Comparison of ENCODE assay signal across 15 cellular contexts in genomic region chr5:78611161-78611605, GRCh38. TPM values are rescaled to one million over a fixed set of nuclear protein-coding genes. Genes with fewer than 3 reads are reported as not detected.
DNase-seq lines count a peak whose midpoint lies in the region; ATAC-seq and TF ChIP-seq lines count a peak whose summit lies in the region.
"Had no signal": no experiment of that assay in that cellular context is flagged by ENCODE, and none has a peak within 500 bp of the region (broad histone marks: within the 10 kb centered on the region; RNA-seq: fewer than 3 reads in every experiment).

No MANE protein-coding gene starts in this region.

- POLR2A ChIA-PET in HEK293T (lab: Yijun Ruan, JAX), result interaction anchor here (1.8 kb wide), 1 partner anchor 19 kb away, joined by 4 read pairs; no protein-coding TSS in a partner anchor

- H3K36me3 ChIP-seq in GM23338 (ENCODE audit: insufficient read depth) (no peaks in the 10 kb centered on the region), adipocyte (ENCODE audit: control insufficient read depth, insufficient read depth, low read length, severe bottlenecking) (peaks cover 3% of the 10 kb centered on the region)

- peak overlapping the region; percentile 18 for H3K9ac ChIP-seq in adipocyte (ENCODE audit: low read length)
- H3K9ac ChIP-seq: BLaER1 treated with 17β-estradiol and CSF1 and Interleukin-3, amounts not matched to agents 10 nM and 100 nM had no signal

- H3K4me3 ChIP-seq in GM23338, result no peak overlapping the region
- H3K4me3 ChIP-seq in adipocyte (ENCODE audit: low read length), result no peak overlapping the region
- H3K4me3 ChIP-seq: BLaER1 treated with 17β-estradiol and CSF1 and Interleukin-3, amounts not matched to agents 10 nM and 100 nM; HAP-1; SK-N-MC had no signal

- H3K4me3 Mint-ChIP-seq in GM23338, result peak overlapping the region; percentile 41; the same call in 2 of the 3 replicates
- H3K4me3 Mint-ChIP-seq: activated naive CD4-positive, alpha-beta T cell treated with anti-CD3 and anti-CD28 coated beads for 36 hours; stimulated activated naive CD8-positive, alpha-beta T cell treated with anti-CD3 and anti-CD28 coated beads, Interleukin-15, Interleukin-2, amounts not matched to agents 100 ng/mL and 50 ng/mL, for 24 hours had no signal

- H3K27me3 ChIP-seq in GM23338 (ENCODE audit: insufficient read depth) (no peaks in the 10 kb centered on the region), adipocyte (replicated peaks; ENCODE audit: control insufficient read depth, insufficient read depth, low read length) (no peaks in the 10 kb centered on the region)
- H3K27me3 ChIP-seq: BLaER1 treated with 17β-estradiol and CSF1 and Interleukin-3, amounts not matched to agents 10 nM and 100 nM had no signal

- no peaks in the 10 kb centered on the region for H3K9me2 ChIP-seq in GM23338 (ENCODE audit: insufficient read depth)

- H3K4me2 ChIP-seq in GM23338, result 0 out of 2 replicates have a peak overlapping the region, but pooled peaks have one; percentile 31
- H3K4me2 ChIP-seq: BLaER1 treated with 17β-estradiol and CSF1 and Interleukin-3, amounts not matched to agents 10 nM and 100 nM had no signal

- peaks cover 84% of the 10 kb centered on the region for H3K79me2 ChIP-seq in GM23338 (replicated peaks; ENCODE audit: insufficient read depth)

- no peak overlapping the region for H2AFZ ChIP-seq in GM23338

- H3K4me1 ChIP-seq in GM23338 (ENCODE audit: insufficient read depth), result peaks cover 21% of the 10 kb centered on the region; the same call in 1 of the 2 replicates
- H3K4me1 ChIP-seq in adipocyte (ENCODE audit: control insufficient read depth, insufficient read depth, low read length), result peaks cover 32% of the 10 kb centered on the region
- H3K4me1 ChIP-seq: BLaER1 treated with 17β-estradiol and CSF1 and Interleukin-3, amounts not matched to agents 10 nM and 100 nM; HAP-1 had no signal

- no peaks in the 10 kb centered on the region for H3K9me3 Mint-ChIP-seq in GM23338
- H3K9me3 Mint-ChIP-seq: activated naive CD4-positive, alpha-beta T cell treated with anti-CD3 and anti-CD28 coated beads for 36 hours; stimulated activated naive CD8-positive, alpha-beta T cell treated with anti-CD3 and anti-CD28 coated beads, Interleukin-15, Interleukin-2, amounts not matched to agents 100 ng/mL and 50 ng/mL, for 24 hours had no signal

- peaks cover 30% of the 10 kb centered on the region for H3K4me1 Mint-ChIP-seq in GM23338

- CTCF ChIA-PET in HEK293T (lab: Yijun Ruan, JAX), result interaction anchor here (0.6 to 0.9 kb wide), 2 partner anchors 11 to 110 kb away, joined by 3 to 6 read pairs; no protein-coding TSS in a partner anchor

- H3K27ac ChIP-seq in GM23338 (ENCODE audit: low read depth), result peak overlapping the region; percentile 35; the same call in 1 of the 2 replicates
- H3K27ac ChIP-seq: BLaER1 treated with 17β-estradiol and CSF1 and Interleukin-3, amounts not matched to agents 10 nM and 100 nM had no signal

- peaks cover 29% of the 10 kb centered on the region; the same call in 2 of the 3 replicates for H3K36me3 Mint-ChIP-seq in GM23338 (ENCODE audit: low read depth)

- peaks cover 19% of the 10 kb centered on the region for H4K20me1 ChIP-seq in GM23338 (replicated peaks; ENCODE audit: insufficient read depth)

- DNase-seq in GM23338 (ENCODE audit: low spot score) (peak; percentile 67), adipocyte (ENCODE audit: low read depth) (no peak), iPS DF 19.7 (ENCODE audit: low read depth, low spot score) (peak; percentile 72), retina (peak; percentile 27), hippocampal formation (lab: John Stamatoyannopoulos, UW) (no peak), HUDEP-2 (lab: John Stamatoyannopoulos, UW; ENCODE audit: unreplicated experiment in 76 of 76) (no peak), T-helper 2 cell (no peak), HEK293T (ENCODE audit: extremely low spot score) (no peak)
- DNase-seq: activated CD4-positive, alpha-beta T cell treated with anti-CD3 and anti-CD28 coated beads, Interleukin-2, amount 50 U/mL, for 4 hours; activated naive CD4-positive, alpha-beta T cell treated with anti-CD3 and anti-CD28 coated beads for 36 hours; NCI-H526 treated with DMSO at 0.1 percent for 48 hours had no signal

- peak; percentile 94 for ATAC-seq in GM23338

- peak overlapping the region; percentile 91 for H3K27ac Mint-ChIP-seq in GM23338
- H3K27ac Mint-ChIP-seq: activated naive CD4-positive, alpha-beta T cell treated with anti-CD3 and anti-CD28 coated beads for 36 hours; stimulated activated naive CD8-positive, alpha-beta T cell treated with anti-CD3 and anti-CD28 coated beads, Interleukin-15, Interleukin-2, amounts not matched to agents 100 ng/mL and 50 ng/mL, for 24 hours had no signal

- TF ChIP-seq CTCF in GM23338 (conservative IDR thresholded peaks at IDR 0.05; ENCODE audit: low read depth in 2 of 2), result no peak

- no peaks in the 10 kb centered on the region for H3F3A ChIP-seq in GM23338 (replicated peaks; ENCODE audit: low read depth)

- no peaks in the 10 kb centered on the region for H3K9me3 ChIP-seq in adipocyte (ENCODE audit: control insufficient read depth, low read length)
- H3K9me3 ChIP-seq: BLaER1 treated with 17β-estradiol and CSF1 and Interleukin-3, amounts not matched to agents 10 nM and 100 nM; HAP-1 had no signal

- peaks cover 3% of the 10 kb centered on the region for H3K27me3 Mint-ChIP-seq in GM23338 (ENCODE audit: insufficient read depth, low read depth, poor library complexity)

TF ChIP-seq in GM23338, 12 proteins besides CTCF, POLR2A, EP300 and RAD21 (continues in another document):
- TF ChIP-seq ETS1 (IDR thresholded peaks at IDR 0.05) (no peak), EZH2 (IDR thresholded peaks at IDR 0.05; ENCODE audit: low read depth, unreplicated experiment) (no peak), STAT1 (IDR thresholded peaks at IDR 0.05; ENCODE audit: unreplicated experiment) (no peak), CREB1 (CRISPR knock-in tag; IDR thresholded peaks at IDR 0.05; ENCODE audit: low read depth) (peak; percentile 23; the same call in 1 of the 2 replicates), EZH2phosphoT487 (IDR thresholded peaks at IDR 0.05; ENCODE audit: unreplicated experiment) (no peak), NANOG (IDR thresholded peaks at IDR 0.05; ENCODE audit: borderline replicate concordance) (no peak), POLR2AphosphoS5 (IDR thresholded peaks at IDR 0.05; ENCODE audit: low read depth) (no peak), ZNF114 (CRISPR knock-in tag; IDR thresholded peaks at IDR 0.05) (no peak), JUNB (IDR thresholded peaks at IDR 0.05; ENCODE audit: unreplicated experiment) (no peak)

TF ChIP-seq in HEK293T, 16 proteins besides CTCF, POLR2A, EP300 and RAD21:
- TF ChIP-seq TARDBP (IDR thresholded peaks at IDR 0.05) (no peak), BHLHE40 (IDR thresholded peaks at IDR 0.05; ENCODE audit: borderline replicate concordance) (no peak), HDGF (IDR thresholded peaks at IDR 0.05; ENCODE audit: borderline replicate concordance) (no peak), SP1 (IDR thresholded peaks at IDR 0.05) (no peak), SUZ12 (IDR thresholded peaks at IDR 0.05) (no peak), FOXK2 (IDR thresholded peaks at IDR 0.05) (no peak), FOXM1 (IDR thresholded peaks at IDR 0.05; ENCODE audit: borderline replicate concordance) (no peak), CTBP1 (IDR thresholded peaks at IDR 0.05; ENCODE audit: borderline replicate concordance) (no peak), PKNOX1 (IDR thresholded peaks at IDR 0.05) (no peak), ZNF384 (IDR thresholded peaks at IDR 0.05) (no peak), FOXA1 (IDR thresholded peaks at IDR 0.05) (no peak)

RNA-seq across cellular contexts. Expression of gene LHFPL2, which starts 37.4 kb away (rescaled TPM):
- total RNA-seq in GM23338 (2014; rRNA removed; shearing (Covaris generic)), result 49.4 and 50.8 TPM in 2 replicates
- 8.8 and 10.6 TPM in 2 replicates for polyA plus RNA-seq in GM23338 (2016; fragmentation: Nextera tagmentation; extraction: Ambion mirVana)
- total RNA-seq: activated naive CD4-positive, alpha-beta T cell treated with anti-CD3 and anti-CD28 coated beads for 36 hours had no signal

Comparison
In these comparisons a context has a peak if more than half of its experiments do, and no peak if none do; other contexts are left out.
1. DNase-seq: peak in GM23338 (single experiment), iPS DF 19.7 (single experiment) and retina (single experiment); none in adipocyte (single experiment), hippocampal formation (0 of 2), HUDEP-2 (0 of 76), T-helper 2 cell (0 of 5) and HEK293T (single experiment).